ENCODE assay signal across 15 cellular contexts in genomic region chr1:44651069-44651468, GRCh38. TPM values are rescaled to one million over a fixed set of nuclear protein-coding genes. Genes with fewer than 3 reads are reported as not detected.
"Had no signal": no experiment of that assay in that cellular context is flagged by ENCODE, and none has a peak within 500 bp of the region (broad histone marks: within the 10 kb centered on the region; RNA-seq: fewer than 3 reads in every experiment).

No MANE protein-coding gene starts in this region.

- ATAC-seq: activated T-cell treated with anti-CD3 and anti-CD28 coated beads, Interleukin-2, amount 50 U/mL, for 72 hours; naive thymus-derived CD4-positive, alpha-beta T cell; pancreas had no signal

- H3K27ac ChIP-seq: ascending aorta, pancreas, skin epidermis had no signal

- H3K27ac Mint-ChIP-seq: activated CD4-positive, alpha-beta T cell treated with anti-CD3 and anti-CD28 coated beads, Interleukin-2, amount 10 ng/mL, durations not matched to agents 7 days and 5 days; activated T-cell treated with anti-CD3 and anti-CD28 coated beads, Interleukin-2, amount 50 U/mL, for 72 hours; type B pancreatic cell had no signal

- H3K4me1 Mint-ChIP-seq: activated CD4-positive, alpha-beta T cell treated with anti-CD3 and anti-CD28 coated beads, Interleukin-2, amount 10 ng/mL, durations not matched to agents 7 days and 5 days had no signal

- H3K9me3 Mint-ChIP-seq: activated CD4-positive, alpha-beta T cell treated with anti-CD3 and anti-CD28 coated beads, Interleukin-2, amount 10 ng/mL, durations not matched to agents 7 days and 5 days; activated T-cell treated with anti-CD3 and anti-CD28 coated beads, Interleukin-2, amount 50 U/mL, for 72 hours; endodermal cell; naive thymus-derived CD4-positive, alpha-beta T cell; type B pancreatic cell had no signal

- H3K4me3 ChIP-seq: ascending aorta, pancreas, skin epidermis had no signal

- H3K9me3 ChIP-seq: ascending aorta, pancreas had no signal

- DNase-seq: activated CD4-positive, alpha-beta T cell treated with anti-CD3 and anti-CD28 coated beads, Interleukin-2, amount 10 ng/mL, durations not matched to agents 7 days and 5 days; activated CD4-positive, CD25-positive, alpha-beta regulatory T cell; activated CD8-positive, alpha-beta memory T cell treated with anti-CD3 and anti-CD28 coated beads, Interleukin-2, amount 50 U/mL, for 48 hours; activated T-cell treated with anti-CD3 and anti-CD28 coated beads, Interleukin-2, amount 50 U/mL, for 72 hours; naive thymus-derived CD4-positive, alpha-beta T cell; stimulated activated CD4-positive, alpha-beta T cell treated with anti-CD3 and anti-CD28 coated beads, Interleukin-15, amount 100 ng/mL, for 24 hours; stimulated activated CD4-positive, alpha-beta T cell treated with anti-CD3 and anti-CD28 coated beads, Interleukin-4, amount 100 ng/mL, for 1 hour; stimulated activated naive CD4-positive, alpha-beta T cell had no signal

- H3K27me3 ChIP-seq: ascending aorta, pancreas had no signal

- H3K27me3 Mint-ChIP-seq: activated CD4-positive, alpha-beta T cell treated with anti-CD3 and anti-CD28 coated beads, Interleukin-2, amount 10 ng/mL, durations not matched to agents 7 days and 5 days; naive thymus-derived CD4-positive, alpha-beta T cell; type B pancreatic cell had no signal

- H3K4me3 Mint-ChIP-seq: activated CD4-positive, alpha-beta T cell treated with anti-CD3 and anti-CD28 coated beads, Interleukin-2, amount 10 ng/mL, durations not matched to agents 7 days and 5 days; activated T-cell treated with anti-CD3 and anti-CD28 coated beads, Interleukin-2, amount 50 U/mL, for 72 hours; endodermal cell; naive thymus-derived CD4-positive, alpha-beta T cell; type B pancreatic cell had no signal

- FAIRE-seq: islet of Langerhans, pancreas, TTC549 had no signal

- H3K4me1 ChIP-seq: pancreas had no signal

RNA-seq across cellular contexts. Expression of gene ARMH1, which starts 23.4 kb away (rescaled TPM):
- total RNA-seq: ascending aorta had no signal
